In genomic region chr16:3591991-3592390, GRCh38 we compare ENCODE assay signal across 30 cellular contexts. TPM values are rescaled to one million over a fixed set of nuclear protein-coding genes. Genes with fewer than 3 reads are reported as not detected.
"Had no signal": no experiment of that assay in that cellular context is flagged by ENCODE, and none has a peak within 500 bp of the region (broad histone marks: within the 10 kb centered on the region; RNA-seq: fewer than 3 reads in every experiment).

No MANE protein-coding gene starts in this region.

- DNase-seq: activated CD4-positive, alpha-beta T cell treated with anti-CD3 and anti-CD28 coated beads, Interleukin-2, amount 10 ng/mL, durations not matched to agents 24 days and 14 days; activated CD4-positive, alpha-beta T cell treated with anti-CD3 and anti-CD28 coated beads, Interleukin-2, amount 50 U/mL, for 48 hours; activated CD8-positive, alpha-beta T cell treated with anti-CD3 and anti-CD28 coated beads, Interleukin-2, amount 10 ng/mL, durations not matched to agents 7 days and 5 days; activated gamma-delta T cell treated with Interleukin-2 at 50 U/mL for 16 hours; activated naive CD4-positive, alpha-beta T cell treated with anti-CD3 and anti-CD28 coated beads for 36 hours; activated T-cell treated with anti-CD3 and anti-CD28 coated beads, Interleukin-2, amount 50 U/mL, for 24 hours; adrenal gland; body of pancreas; NCI-H1092 treated with DMSO at 0.1 percent for 48 hours; NCI-H1417; NCI-H146; NCI-H187; NCI-H2029 treated with DMSO at 0.1 percent for 48 hours; NCI-H2107; NCI-H2171; NCI-H510A; NCI-H526; NCI-H748 treated with DMSO at 0.1 percent for 48 hours; NK-92 treated with Interleukin-12 subunit alpha and Interleukin-12 subunit beta, amount 100 ng/mL, for 24 hours; PC-3; Peyer's patch; RPMI8226; SJCRH30; T1000 had no signal

- H3K4me3 ChIP-seq: adrenal gland, body of pancreas, breast epithelium, K562, Peyer's patch, SJCRH30, SK-N-MC had no signal

- ATAC-seq: activated CD8-positive, alpha-beta T cell treated with anti-CD3 and anti-CD28 coated beads, Interleukin-2, amount 10 ng/mL, durations not matched to agents 7 days and 5 days; activated naive CD4-positive, alpha-beta T cell treated with anti-CD3 and anti-CD28 coated beads, Interleukin-2, amount 50 U/mL, for 72 hours; body of pancreas; K562; PC-3 had no signal

- H3K9me3 ChIP-seq: adrenal gland, body of pancreas, breast epithelium, Peyer's patch, SJCRH30 had no signal

- H3K27ac ChIP-seq: adrenal gland, body of pancreas, breast epithelium, Peyer's patch, SJCRH30, SK-N-MC had no signal

- H3K9me3 Mint-ChIP-seq: activated CD4-positive, alpha-beta T cell treated with anti-CD3 and anti-CD28 coated beads, Interleukin-2, amount 10 ng/mL, durations not matched to agents 24 days and 14 days; activated naive CD4-positive, alpha-beta T cell treated with anti-CD3 and anti-CD28 coated beads for 36 hours; activated naive CD4-positive, alpha-beta T cell treated with anti-CD3 and anti-CD28 coated beads, Interleukin-2, amount 50 U/mL, for 72 hours; activated T-cell treated with anti-CD3 and anti-CD28 coated beads, Interleukin-2, amount 50 U/mL, for 24 hours; activated T-helper 2 cell treated with anti-CD3 and anti-CD28 coated beads, Interferon-gamma antibody, Interleukin-2, Interleukin-4, amounts not matched to agents 10 μg/mL and 5 μg/mL and 100 μg/mL, durations not matched to agents 14 hours and 24 hours and 36 hours had no signal

- H3K36me3 ChIP-seq: breast epithelium had no signal

- H3K27ac Mint-ChIP-seq: activated CD4-positive, alpha-beta T cell treated with anti-CD3 and anti-CD28 coated beads, Interleukin-2, amount 10 ng/mL, durations not matched to agents 24 days and 14 days; activated CD8-positive, alpha-beta T cell treated with anti-CD3 and anti-CD28 coated beads, Interleukin-2, amount 10 ng/mL, durations not matched to agents 7 days and 5 days; activated naive CD4-positive, alpha-beta T cell treated with anti-CD3 and anti-CD28 coated beads for 36 hours; activated T-cell treated with anti-CD3 and anti-CD28 coated beads, Interleukin-2, amount 50 U/mL, for 24 hours; activated T-helper 2 cell treated with anti-CD3 and anti-CD28 coated beads, Interferon-gamma antibody, Interleukin-2, Interleukin-4, amounts not matched to agents 10 μg/mL and 5 μg/mL and 100 μg/mL, durations not matched to agents 14 hours and 24 hours and 36 hours had no signal

- H3K4me3 Mint-ChIP-seq: activated CD4-positive, alpha-beta T cell treated with anti-CD3 and anti-CD28 coated beads, Interleukin-2, amount 10 ng/mL, durations not matched to agents 24 days and 14 days; activated CD8-positive, alpha-beta T cell treated with anti-CD3 and anti-CD28 coated beads, Interleukin-2, amount 10 ng/mL, durations not matched to agents 7 days and 5 days; activated naive CD4-positive, alpha-beta T cell treated with anti-CD3 and anti-CD28 coated beads for 36 hours; activated T-cell treated with anti-CD3 and anti-CD28 coated beads, Interleukin-2, amount 50 U/mL, for 24 hours had no signal

- H3K4me1 ChIP-seq: adrenal gland, body of pancreas, breast epithelium, Peyer's patch, SJCRH30 had no signal

- H3K27me3 Mint-ChIP-seq: activated CD4-positive, alpha-beta T cell treated with anti-CD3 and anti-CD28 coated beads, Interleukin-2, amount 10 ng/mL, durations not matched to agents 24 days and 14 days; activated T-cell treated with anti-CD3 and anti-CD28 coated beads, Interleukin-2, amount 50 U/mL, for 24 hours had no signal

- H3K27me3 ChIP-seq: adrenal gland, body of pancreas, breast epithelium, Peyer's patch, SJCRH30 had no signal

RNA-seq across cellular contexts. Expression of gene NLRC3, which starts 14.8 kb away (rescaled TPM):
- total RNA-seq: M059J, PC-3 had no signal
